In genomic region chr14:68345738-68346137, GRCh38 we compare ENCODE assay signal across 27 cellular contexts.
"Had no signal": no experiment of that assay in that cellular context is flagged by ENCODE, and none has a peak within 500 bp of the region (broad histone marks: within the 10 kb centered on the region; RNA-seq: fewer than 3 reads in every experiment).

No MANE protein-coding gene starts in this region.

- H3K4me3 ChIP-seq: ovary, psoas muscle, stomach, suprapubic skin, tibial nerve had no signal

- H3K36me3 Mint-ChIP-seq: natural killer cell had no signal

- H3K36me3 ChIP-seq: neutrophil, ovary, stomach, suprapubic skin, tibial nerve had no signal

- H3K27ac Mint-ChIP-seq: activated CD4-positive, alpha-beta T cell treated with anti-CD3 and anti-CD28 coated beads for 36 hours; activated naive CD8-positive, alpha-beta T cell; activated T-helper 2 cell treated with anti-CD3 and anti-CD28 coated beads, Interferon-gamma antibody, Interleukin-2, Interleukin-4, amounts not matched to agents 10 μg/mL and 5 μg/mL and 100 μg/mL, durations not matched to agents 14 hours and 24 hours and 36 hours; natural killer cell; stimulated activated memory B cell treated with anti-CD40 and anti-IgM and Interleukin-4, amounts not matched to agents 10 μg/mL and 1 μg/mL and 100 μg/mL, for 72 hours; WTC11 had no signal

- H3K4me1 ChIP-seq: psoas muscle, suprapubic skin had no signal

- FAIRE-seq: frontal cortex, small intestine had no signal

- H3K4me3 Mint-ChIP-seq: activated CD4-positive, alpha-beta T cell treated with anti-CD3 and anti-CD28 coated beads for 36 hours; activated naive CD8-positive, alpha-beta T cell; activated T-cell treated with anti-CD3 and anti-CD28 coated beads, Interleukin-2, amount 50 U/mL, for 4 hours; natural killer cell; stimulated activated memory B cell treated with anti-CD40 and anti-IgM and Interleukin-4, amounts not matched to agents 10 μg/mL and 1 μg/mL and 100 μg/mL, for 72 hours; WTC11 had no signal

- DNase-seq: activated CD4-positive, alpha-beta T cell treated with anti-CD3 and anti-CD28 coated beads for 36 hours; activated CD4-positive, alpha-beta T cell treated with anti-CD3 and anti-CD28 coated beads, Interleukin-2, amount 50 U/mL, for 4 hours; activated CD8-positive, alpha-beta memory T cell treated with anti-CD3 and anti-CD28 coated beads, Interleukin-2, amount 50 U/mL, for 48 hours; activated naive CD4-positive, alpha-beta T cell; activated T-cell treated with anti-CD3 and anti-CD28 coated beads, Interleukin-2, amount 50 U/mL, for 4 hours; amniotic stem cell; cerebellar nuclear complex; cortex of kidney; glutamatergic neuron; left ventricle myocardium superior; mammary epithelial cell; natural killer cell; ovary; psoas muscle; right cardiac atrium; small intestine; stimulated activated CD4-positive, alpha-beta T cell treated with anti-CD3 and anti-CD28 coated beads, Interleukin-2, amount 100 ng/mL, for 24 hours; stomach; T-helper 9 cell had no signal

- H3K9me3 ChIP-seq: neutrophil, ovary, psoas muscle, stomach, suprapubic skin, tibial nerve had no signal

- ATAC-seq: activated CD4-positive, alpha-beta T cell treated with anti-CD3 and anti-CD28 coated beads for 36 hours; activated T-cell treated with anti-CD3 and anti-CD28 coated beads, Interleukin-2, amount 50 U/mL, for 4 hours; left ventricle myocardium superior; natural killer cell; psoas muscle; right cardiac atrium; stimulated activated memory B cell treated with anti-CD40 and anti-IgM and Interleukin-4, amounts not matched to agents 10 μg/mL and 1 μg/mL and 100 μg/mL, for 72 hours; WTC11 had no signal

- H3K27ac ChIP-seq: neutrophil, ovary, psoas muscle, suprapubic skin had no signal

- H3K27me3 Mint-ChIP-seq: activated CD4-positive, alpha-beta T cell treated with anti-CD3 and anti-CD28 coated beads for 36 hours; activated naive CD8-positive, alpha-beta T cell; stimulated activated memory B cell treated with anti-CD40 and anti-IgM and Interleukin-4, amounts not matched to agents 10 μg/mL and 1 μg/mL and 100 μg/mL, for 72 hours had no signal

- H3K27me3 ChIP-seq: neutrophil, ovary, stomach, suprapubic skin, tibial nerve had no signal
